ENCODE assay signal across 1 cellular context in genomic region chr3:129890125-129890524, GRCh38.
A peak's percentile ranks its signal among the peaks of the same experiment; 100 is the strongest.
TF ChIP-seq lines count a peak whose summit lies in the region.

No MANE protein-coding gene starts in this region.

TF ChIP-seq in HepG2, 621 proteins besides CTCF, POLR2A, EP300 and RAD21 (continued from another document and continues in another):
- TF ChIP-seq IRF1 (CRISPR knock-in tag; IDR thresholded peaks at IDR 0.05; ENCODE audit: low read depth): no peak
- TF ChIP-seq EZH2 (conservative IDR thresholded peaks at IDR 0.05; ENCODE audit: low read depth, low read length): no peak
- TF ChIP-seq HOXA3 (CRISPR knock-in tag; IDR thresholded peaks at IDR 0.05): peak; percentile 22; the same call in 1 of the 2 replicates
- peak; percentile 53; the same call in 1 of the 2 replicates for TF ChIP-seq SOX5 (CRISPR knock-in tag; IDR thresholded peaks at IDR 0.05; ENCODE audit: borderline replicate concordance)
- peak; percentile 18; the same call in 1 of the 2 replicates for TF ChIP-seq FOXA3 (CRISPR knock-in tag; IDR thresholded peaks at IDR 0.05)
- peak; percentile 25; the same call in 1 of the 2 replicates for TF ChIP-seq TFE3 (CRISPR knock-in tag; IDR thresholded peaks at IDR 0.05)
- peak; percentile 51; the same call in 1 of the 2 replicates for TF ChIP-seq TGIF2 (CRISPR knock-in tag; IDR thresholded peaks at IDR 0.05)
- TF ChIP-seq ZNF629 (CRISPR knock-in tag; conservative IDR thresholded peaks at IDR 0.05): peak; percentile 97
- peak; percentile 54; the same call in 1 of the 2 replicates for TF ChIP-seq ZNF264 (CRISPR knock-in tag; IDR thresholded peaks at IDR 0.05)
- TF ChIP-seq KAT8 (CRISPR knock-in tag; IDR thresholded peaks at IDR 0.05): peak; percentile 35; the same call in 1 of the 2 replicates
- peak; percentile 49; the same call in 1 of the 2 replicates for TF ChIP-seq ARID4A (CRISPR knock-in tag; IDR thresholded peaks at IDR 0.05; ENCODE audit: borderline replicate concordance)
- no peak for TF ChIP-seq YEATS2 (CRISPR knock-in tag; IDR thresholded peaks at IDR 0.05; ENCODE audit: borderline replicate concordance)
- peak; percentile 18; the same call in 1 of the 2 replicates for TF ChIP-seq GABPA (IDR thresholded peaks at IDR 0.05; ENCODE audit: low read depth, low read length)
- peak; percentile 86 for TF ChIP-seq GABPA (CRISPR knock-in tag; IDR thresholded peaks at IDR 0.05; ENCODE audit: low read depth)
- TF ChIP-seq GMEB1 (CRISPR knock-in tag; IDR thresholded peaks at IDR 0.05; ENCODE audit: borderline replicate concordance): no peak
- TF ChIP-seq TFAP4 (IDR thresholded peaks at IDR 0.05; ENCODE audit: borderline replicate concordance, low read depth): peak; percentile 95
- no peak for TF ChIP-seq SNAPC2 (CRISPR knock-in tag; IDR thresholded peaks at IDR 0.05)
- no peak for TF ChIP-seq STAT5B (CRISPR knock-in tag; IDR thresholded peaks at IDR 0.05)
- peak; percentile 71; the same call in 1 of the 2 replicates for TF ChIP-seq FOXO1 (CRISPR knock-in tag; IDR thresholded peaks at IDR 0.05)
- no peak for TF ChIP-seq KDM3A (CRISPR knock-in tag; IDR thresholded peaks at IDR 0.05; ENCODE audit: low read depth)
- TF ChIP-seq RCOR2 (CRISPR knock-in tag; IDR thresholded peaks at IDR 0.05): peak; percentile 72; the same call in 1 of the 2 replicates
- TF ChIP-seq ATF1 (CRISPR knock-in tag; IDR thresholded peaks at IDR 0.05): 0 out of 2 replicates have a peak, but pooled peaks have one; percentile 22
- TF ChIP-seq DRAP1 (CRISPR knock-in tag; IDR thresholded peaks at IDR 0.05): peak; percentile 41; the same call in 1 of the 2 replicates
- no peak for TF ChIP-seq SYNCRIP (IDR thresholded peaks at IDR 0.05; ENCODE audit: insufficient read depth, low read depth, low read length)
- TF ChIP-seq PRDM15 (CRISPR knock-in tag; IDR thresholded peaks at IDR 0.05): no peak
- no peak for TF ChIP-seq ZNF550 (CRISPR knock-in tag; IDR thresholded peaks at IDR 0.05; ENCODE audit: borderline replicate concordance)
- TF ChIP-seq ELF3 (CRISPR knock-in tag; IDR thresholded peaks at IDR 0.05): peak; percentile 82
- TF ChIP-seq ZNF567 (CRISPR knock-in tag; IDR thresholded peaks at IDR 0.05; ENCODE audit: borderline replicate concordance): no peak
- peak; percentile 85 for TF ChIP-seq ETV5 (CRISPR knock-in tag; IDR thresholded peaks at IDR 0.05; ENCODE audit: borderline replicate concordance)
- TF ChIP-seq RNF219 (CRISPR knock-in tag; IDR thresholded peaks at IDR 0.05): no peak
- peak; percentile 15; the same call in 1 of the 2 replicates for TF ChIP-seq ZNF646 (CRISPR knock-in tag; IDR thresholded peaks at IDR 0.05)
- no peak for TF ChIP-seq NR2F6 (IDR thresholded peaks at IDR 0.05)
- TF ChIP-seq NR2F6 (CRISPR knock-in tag; IDR thresholded peaks at IDR 0.05): peak; percentile 37; the same call in 1 of the 2 replicates
- TF ChIP-seq RARA (CRISPR knock-in tag; IDR thresholded peaks at IDR 0.05): peak; percentile 40; the same call in 1 of the 2 replicates
- TF ChIP-seq NCOA1 (CRISPR knock-in tag; IDR thresholded peaks at IDR 0.05): no peak
- peak; percentile 91 for TF ChIP-seq SAP130 (CRISPR knock-in tag; IDR thresholded peaks at IDR 0.05; ENCODE audit: low read depth)
- TF ChIP-seq ELF1 (CRISPR knock-in tag; IDR thresholded peaks at IDR 0.05): peak; percentile 70
